ENCODE assay signal across 20 cellular contexts in the genomic region with DNA sequence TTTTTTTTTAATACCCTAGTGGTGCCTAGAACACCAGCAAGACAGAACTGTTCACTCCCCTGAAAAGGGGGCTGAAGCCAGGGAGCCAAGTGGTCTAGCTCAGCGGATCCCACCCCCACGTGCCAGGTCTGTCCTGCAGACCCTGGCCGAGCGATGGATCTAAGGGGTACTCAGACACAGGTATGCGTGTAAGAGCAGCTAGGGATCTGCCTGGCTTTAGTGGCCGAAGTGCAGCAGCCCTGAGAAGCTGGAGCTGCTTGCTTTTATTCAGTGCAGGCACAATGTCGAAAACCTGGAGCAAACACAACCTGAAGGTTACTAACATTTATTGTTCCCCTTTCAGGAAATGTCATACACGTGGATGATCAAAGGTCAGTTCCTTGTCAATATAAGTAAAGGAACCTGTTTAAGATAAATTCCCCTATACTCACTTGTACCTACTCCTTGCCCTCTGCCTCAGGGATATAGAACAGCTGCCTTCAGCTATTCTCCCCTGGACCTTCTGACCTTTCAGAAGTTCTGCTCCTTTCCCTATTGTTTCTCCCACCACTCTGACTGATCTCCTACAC.
"Had no signal": no experiment of that assay in that cellular context is flagged by ENCODE, and none has a peak within 500 bp of the region (broad histone marks: within the 10 kb centered on the region; RNA-seq: fewer than 3 reads in every experiment).

No MANE protein-coding gene starts in this region.

- ATAC-seq: foreskin keratinocyte, gastroesophageal sphincter, heart left ventricle, left lung, left ventricle myocardium superior, lower lobe of right lung had no signal

- DNase-seq: dermis blood vessel endothelial cell; dorsolateral prefrontal cortex; effector CD4-positive, alpha-beta T cell; effector memory CD4-positive, alpha-beta T cell; foreskin keratinocyte; heart left ventricle; hypothalamus; immature natural killer cell; islet precursor cell; kidney; kidney glomerular epithelial cell; left ventricle myocardium superior; lower lobe of right lung; mesendoderm; midbrain had no signal

- H3K4me3 Mint-ChIP-seq: immature natural killer cell had no signal

- H3K27me3 ChIP-seq: dorsolateral prefrontal cortex, esophagus muscularis mucosa, gastroesophageal sphincter, heart left ventricle, hepatocyte, left lung had no signal

- H3K27ac ChIP-seq: coronary artery, dorsolateral prefrontal cortex, esophagus muscularis mucosa, foreskin keratinocyte, gastroesophageal sphincter, heart left ventricle, hepatocyte, left lung, lower lobe of right lung had no signal

- H3K36me3 ChIP-seq: esophagus muscularis mucosa, heart left ventricle, left lung, lower lobe of right lung had no signal

- H3K4me3 ChIP-seq: coronary artery, dorsolateral prefrontal cortex, esophagus muscularis mucosa, gastroesophageal sphincter, heart left ventricle, hepatocyte, left lung, lower lobe of right lung had no signal

- H3K9me3 ChIP-seq: lower lobe of right lung had no signal
